Comparison of ENCODE assay signal across 32 cellular contexts in genomic region chr1:17877896-17878295, GRCh38.
DNase-seq lines count a peak whose midpoint lies in the region; ATAC-seq lines count a peak whose summit lies in the region.
"Had no signal": no experiment of that assay in that cellular context is flagged by ENCODE, and none has a peak within 500 bp of the region (broad histone marks: within the 10 kb centered on the region; RNA-seq: fewer than 3 reads in every experiment).

No MANE protein-coding gene starts in this region.

- ATAC-seq in GM21360 (IDR thresholded peaks at IDR 0.05; ENCODE audit: unreplicated experiment) (no peak), HG02798 (IDR thresholded peaks at IDR 0.05; ENCODE audit: poor library complexity, unreplicated experiment) (no peak)
- ATAC-seq: activated naive CD8-positive, alpha-beta T cell treated with anti-CD3 and anti-CD28 coated beads, Interleukin-2, amount 50 U/mL, for 24 hours; body of pancreas; foreskin keratinocyte; GM23338; heart right ventricle; left cardiac atrium; Panc1; right lobe of liver; stimulated activated naive B cell treated with anti-CD40 and anti-IgM and Interleukin-4, amounts not matched to agents 10 μg/mL and 1 μg/mL and 100 μg/mL, for 72 hours had no signal

- H3K36me3 ChIP-seq in ACC112 (ENCODE audit: insufficient read depth, low read length) (no peaks in the 10 kb centered on the region), GM23248 (ENCODE audit: low read depth) (no peaks in the 10 kb centered on the region), mesenchymal stem cell (ENCODE audit: control insufficient read depth in 1 of 2, insufficient read depth in 2 of 2, low read depth in 1 of 2, low read length in 2 of 2) (no peaks in the 10 kb centered on the region)
- no peaks in the 10 kb centered on the region for H3K36me3 ChIP-seq in CD4-positive, alpha-beta memory T cell (ENCODE audit: insufficient read depth, low read length)
- H3K36me3 ChIP-seq: heart right ventricle, neural progenitor cell, right lobe of liver, suprapubic skin had no signal

- H2BK120ac ChIP-seq in mesenchymal stem cell (ENCODE audit: low read depth, low read length), result no peak overlapping the region

- H3K4ac ChIP-seq in mesenchymal stem cell (ENCODE audit: low read depth in 1 of 2, low read length in 2 of 2), result no peak overlapping the region

- no peaks in the 10 kb centered on the region for H3K9me2 ChIP-seq in GM23248 (ENCODE audit: insufficient read depth)

- H3K4me3 Mint-ChIP-seq in CD4-positive, alpha-beta memory T cell, result no peak overlapping the region
- H3K4me3 Mint-ChIP-seq: activated CD4-positive, alpha-beta T cell treated with anti-CD3 and anti-CD28 coated beads, Interleukin-2, amount 10 ng/mL, durations not matched to agents 24 days and 14 days; activated naive CD8-positive, alpha-beta T cell treated with anti-CD3 and anti-CD28 coated beads, Interleukin-2, amount 50 U/mL, for 24 hours; activated T-cell treated with anti-CD3 and anti-CD28 coated beads, Interleukin-2, amount 50 U/mL, for 24 hours; GM23338; neural progenitor cell; stimulated activated naive B cell treated with anti-CD40 and anti-IgM and Interleukin-4, amounts not matched to agents 10 μg/mL and 1 μg/mL and 100 μg/mL, for 72 hours had no signal

- no peak overlapping the region for H3K23ac ChIP-seq in mesenchymal stem cell (ENCODE audit: low read length in 2 of 2)

- peak overlapping the region; percentile 47 for H3K4me2 ChIP-seq in GM23248 (ENCODE audit: unreplicated experiment)
- H3K4me2 ChIP-seq in mesenchymal stem cell (ENCODE audit: low read length, poor library complexity, severe bottlenecking), result no peak overlapping the region
- H3K4me2 ChIP-seq: GM23338, neural progenitor cell had no signal

- no peak overlapping the region for H4K8ac ChIP-seq in mesenchymal stem cell (ENCODE audit: low read length)

- no peak overlapping the region for H3K18ac ChIP-seq in mesenchymal stem cell (ENCODE audit: low read depth in 1 of 2, low read length in 2 of 2)

- no peaks in the 10 kb centered on the region for H3K9me3 Mint-ChIP-seq in CD4-positive, alpha-beta memory T cell
- H3K9me3 Mint-ChIP-seq: activated CD4-positive, alpha-beta T cell treated with anti-CD3 and anti-CD28 coated beads, Interleukin-2, amount 10 ng/mL, durations not matched to agents 24 days and 14 days; activated naive CD8-positive, alpha-beta T cell treated with anti-CD3 and anti-CD28 coated beads, Interleukin-2, amount 50 U/mL, for 24 hours; activated T-cell treated with anti-CD3 and anti-CD28 coated beads, Interleukin-2, amount 50 U/mL, for 24 hours; GM23338; neural progenitor cell had no signal

- no peak overlapping the region for H3K14ac ChIP-seq in mesenchymal stem cell (ENCODE audit: low read length in 2 of 2)

- H3K79me2 ChIP-seq in ACC112 (ENCODE audit: control insufficient read depth, insufficient read depth, low read length, unreplicated experiment) (no peaks in the 10 kb centered on the region), GM23248 (ENCODE audit: insufficient read depth) (no peaks in the 10 kb centered on the region)

- H3K27ac Mint-ChIP-seq in CD4-positive, alpha-beta memory T cell, result no peak overlapping the region
- H3K27ac Mint-ChIP-seq: activated CD4-positive, alpha-beta T cell treated with anti-CD3 and anti-CD28 coated beads, Interleukin-2, amount 10 ng/mL, durations not matched to agents 24 days and 14 days; activated naive CD8-positive, alpha-beta T cell treated with anti-CD3 and anti-CD28 coated beads, Interleukin-2, amount 50 U/mL, for 24 hours; activated T-cell treated with anti-CD3 and anti-CD28 coated beads, Interleukin-2, amount 50 U/mL, for 24 hours; GM23338; stimulated activated naive B cell treated with anti-CD40 and anti-IgM and Interleukin-4, amounts not matched to agents 10 μg/mL and 1 μg/mL and 100 μg/mL, for 72 hours had no signal

- in situ Hi-C loops in GM23248 (cut with MboI), result no loop called here

- no peak overlapping the region for H2AFZ ChIP-seq in ACC112 (ENCODE audit: low read length, unreplicated experiment)
- no peak overlapping the region for H2AFZ ChIP-seq in GM23248
- H2AFZ ChIP-seq in mesenchymal stem cell (ENCODE audit: low read depth, low read length), result no peak overlapping the region
- H2AFZ ChIP-seq: GM23338, neural progenitor cell had no signal

- peaks cover 0 to 2% (median 0%) of the 10 kb centered on the region in 4 donors for H3K4me1 Mint-ChIP-seq in CD4-positive, alpha-beta memory T cell
- H3K4me1 Mint-ChIP-seq: activated CD4-positive, alpha-beta T cell treated with anti-CD3 and anti-CD28 coated beads, Interleukin-2, amount 10 ng/mL, durations not matched to agents 24 days and 14 days; activated naive CD8-positive, alpha-beta T cell treated with anti-CD3 and anti-CD28 coated beads, Interleukin-2, amount 50 U/mL, for 24 hours; stimulated activated naive B cell treated with anti-CD40 and anti-IgM and Interleukin-4, amounts not matched to agents 10 μg/mL and 1 μg/mL and 100 μg/mL, for 72 hours had no signal

- no peak overlapping the region for H2AK5ac ChIP-seq in mesenchymal stem cell (ENCODE audit: low read length, severe bottlenecking)

- POLR2A ChIA-PET in CD4-positive, alpha-beta memory T cell (lab: Charles Lee; ENCODE audit: partially characterized antibody), result no interaction called here

- no peak overlapping the region for H2BK5ac ChIP-seq in mesenchymal stem cell (ENCODE audit: low read depth, low read length, poor library complexity, severe bottlenecking)

- H3K27me3 Mint-ChIP-seq in CD4-positive, alpha-beta memory T cell, result peaks cover 4 to 7% of the 10 kb centered on the region in 2 donors
- H3K27me3 Mint-ChIP-seq: activated CD4-positive, alpha-beta T cell treated with anti-CD3 and anti-CD28 coated beads, Interleukin-2, amount 10 ng/mL, durations not matched to agents 24 days and 14 days had no signal

- H3K27ac ChIP-seq in ACC112 (ENCODE audit: low read depth, low read length) (peak overlapping the region; percentile 18), GM23248 (peak overlapping the region; percentile 67), mesenchymal stem cell (ENCODE audit: low read length, poor library complexity, severe bottlenecking) (no peak overlapping the region)
- no peak overlapping the region for H3K27ac ChIP-seq in CD4-positive, alpha-beta memory T cell (ENCODE audit: low read depth, low read length)
- H3K27ac ChIP-seq: body of pancreas, dorsolateral prefrontal cortex, foreskin keratinocyte, heart right ventricle, neural progenitor cell, right lobe of liver, suprapubic skin had no signal

- H3K4me1 ChIP-seq in ACC112 (ENCODE audit: control insufficient read depth, insufficient read depth, low read length, unreplicated experiment), result peaks cover 55% of the 10 kb centered on the region
- peaks cover 52% of the 10 kb centered on the region for H3K4me1 ChIP-seq in GM23248 (ENCODE audit: insufficient read depth)
- H3K4me1 ChIP-seq in mesenchymal stem cell (ENCODE audit: control insufficient read depth, insufficient read depth, low read depth, low read length), result peaks cover 4% of the 10 kb centered on the region
- no peaks in the 10 kb centered on the region for H3K4me1 ChIP-seq in CD4-positive, alpha-beta memory T cell (ENCODE audit: insufficient read depth, low read length)
- H3K4me1 ChIP-seq: body of pancreas, right lobe of liver, suprapubic skin had no signal

- peaks cover 32% of the 10 kb centered on the region for H3F3A ChIP-seq in GM23248 (ENCODE audit: insufficient read depth)

- no peak overlapping the region for H4K91ac ChIP-seq in mesenchymal stem cell (ENCODE audit: low read length)

- DNase-seq in GM23248, result peak; percentile 66
- DNase-seq in ecto neural progenitor cell (ENCODE audit: low spot score), result peak; percentile 9
- peak; percentile 42 for DNase-seq in mesenchymal stem cell
- DNase-seq in CD4-positive, alpha-beta memory T cell, result no peak
- no peak for DNase-seq in NCI-H2196 treated with DMSO at 0.1 percent for 48 hours (lab: John Stamatoyannopoulos, UW; ENCODE audit: unreplicated experiment)
- DNase-seq: activated CD4-positive, alpha-beta T cell treated with anti-CD3 and anti-CD28 coated beads, Interleukin-2, amount 10 ng/mL, durations not matched to agents 24 days and 14 days; activated naive CD8-positive, alpha-beta T cell treated with anti-CD3 and anti-CD28 coated beads, Interleukin-2, amount 50 U/mL, for 24 hours; activated T-cell treated with anti-CD3 and anti-CD28 coated beads, Interleukin-2, amount 50 U/mL, for 24 hours; body of pancreas; cerebellar nuclear complex; COR-L47; dorsolateral prefrontal cortex; foreskin keratinocyte; GF-D8; heart right ventricle; left cardiac atrium; mammary epithelial cell; NCI-H146; NCI-H69; posterior cingulate gyrus; right lobe of liver; SIG-M5; stimulated activated naive B cell treated with anti-CD40 and anti-IgM and Interleukin-4, amounts not matched to agents 10 μg/mL and 1 μg/mL and 100 μg/mL, for 72 hours; SW 1271; T-helper 9 cell had no signal

- H3K9me3 ChIP-seq in GM23248 (ENCODE audit: low read depth), result no peaks in the 10 kb centered on the region
- no peaks in the 10 kb centered on the region for H3K9me3 ChIP-seq in mesenchymal stem cell (ENCODE audit: control insufficient read depth, low read length)
- H3K9me3 ChIP-seq in CD4-positive, alpha-beta memory T cell (ENCODE audit: control insufficient read depth in 1 of 2, low read length in 2 of 2), result no peaks in the 10 kb centered on the region
- H3K9me3 ChIP-seq: body of pancreas, heart right ventricle, right lobe of liver, suprapubic skin had no signal

- H3K79me1 ChIP-seq in mesenchymal stem cell (replicated peaks; ENCODE audit: low read length, poor library complexity, severe bottlenecking), result no peaks in the 10 kb centered on the region

- intact Hi-C loops in CD4-positive, alpha-beta memory T cell (cut with micrococcal nuclease), result no loop called here

- no peak overlapping the region for H3K9ac ChIP-seq in GM23248
- no peak overlapping the region for H3K9ac ChIP-seq in mesenchymal stem cell (ENCODE audit: low read length)
- H3K9ac ChIP-seq: neural progenitor cell had no signal

- H4K20me1 ChIP-seq in GM23248 (ENCODE audit: insufficient read depth), result no peaks in the 10 kb centered on the region

- 74% methylated on average over 7 of the region's 7 CpGs for WGBS in GM23248 (ENCODE audit: low coverage in 1 of 2, low lambda C conversion rate in 2 of 2, missing lambda C conversion rate in 2 of 2), 2 experiments
- 68% methylated on average over 5 of the region's 7 CpGs for WGBS in mesenchymal stem cell

- H2BK12ac ChIP-seq in mesenchymal stem cell (ENCODE audit: low read length in 2 of 2), result no peak overlapping the region

- no peak overlapping the region for H3K4me3 ChIP-seq in ACC112 (ENCODE audit: low read depth, low read length)
- H3K4me3 ChIP-seq in GM23248, result no peak overlapping the region
- H3K4me3 ChIP-seq in mesenchymal stem cell (ENCODE audit: insufficient read depth in 1 of 2, low read depth in 1 of 2, low read length in 2 of 2), result no peak overlapping the region
- no peak overlapping the region for H3K4me3 ChIP-seq in CD4-positive, alpha-beta memory T cell (ENCODE audit: low read length in 2 of 2)
- H3K4me3 ChIP-seq: body of pancreas, dorsolateral prefrontal cortex, GM23338, heart right ventricle, neural progenitor cell, right lobe of liver, suprapubic skin had no signal

- H2BK15ac ChIP-seq in mesenchymal stem cell (ENCODE audit: low read depth, poor library complexity, severe bottlenecking), result no peak overlapping the region

- H3K36me3 Mint-ChIP-seq in CD4-positive, alpha-beta memory T cell, result no peaks in the 10 kb centered on the region
- H3K36me3 Mint-ChIP-seq: neural progenitor cell; stimulated activated naive B cell treated with anti-CD40 and anti-IgM and Interleukin-4, amounts not matched to agents 10 μg/mL and 1 μg/mL and 100 μg/mL, for 72 hours had no signal

- H3K27me3 ChIP-seq in ACC112 (ENCODE audit: insufficient read depth, low read length), result no peaks in the 10 kb centered on the region
- H3K27me3 ChIP-seq in GM23248 (replicated peaks; ENCODE audit: insufficient read depth), result no peaks in the 10 kb centered on the region
- no peaks in the 10 kb centered on the region for H3K27me3 ChIP-seq in mesenchymal stem cell (ENCODE audit: control insufficient read depth in 1 of 2, insufficient read depth in 1 of 2, low read length in 2 of 2)
- H3K27me3 ChIP-seq in CD4-positive, alpha-beta memory T cell (ENCODE audit: insufficient read depth, low read length), result no peaks in the 10 kb centered on the region
- H3K27me3 ChIP-seq: body of pancreas, foreskin keratinocyte, heart right ventricle, neural progenitor cell, right lobe of liver had no signal

- CTCF ChIA-PET in CD4-positive, alpha-beta memory T cell (lab: Charles Lee; ENCODE audit: partially characterized antibody), result no interaction called here

Comparison
In these comparisons a context has a peak if more than half of its experiments do, and no peak if none do; other contexts are left out.
1. H3K27ac ChIP-seq: peak in ACC112 (single experiment) and GM23248 (single experiment); none in mesenchymal stem cell (single experiment) and CD4-positive, alpha-beta memory T cell (single experiment).
2. DNase-seq: peak in GM23248 (single experiment), ecto neural progenitor cell (single experiment) and mesenchymal stem cell (single experiment); none in CD4-positive, alpha-beta memory T cell (0 of 5) and NCI-H2196 treated with DMSO at 0.1 percent for 48 hours (single experiment).